Comparison of ENCODE assay signal across 11 cellular contexts in genomic region chr13:111175948-111176347, GRCh38.
DNase-seq lines count a peak whose midpoint lies in the region; ATAC-seq, FAIRE-seq and TF ChIP-seq lines count a peak whose summit lies in the region.
"Had no signal": no experiment of that assay in that cellular context is flagged by ENCODE, and none has a peak within 500 bp of the region (broad histone marks: within the 10 kb centered on the region; RNA-seq: fewer than 3 reads in every experiment).

No MANE protein-coding gene starts in this region.

- H3K27ac Mint-ChIP-seq in naive thymus-derived CD4-positive, alpha-beta T cell = peak overlapping the region; percentile 81 to 100 (median 96)

- DNase-seq in HepG2 (ENCODE audit: low spot score) (no peak), right lobe of liver (no peak), astrocyte of the cerebellum (ENCODE audit: low read depth) (no peak), NCI-H187 (lab: John Stamatoyannopoulos, UW) (no peak), hepatocyte (ENCODE audit: low spot score) (no peak), NCI-H2227 treated with DMSO at 0.1 percent for 48 hours (lab: John Stamatoyannopoulos, UW) (no peak)
- no peak for DNase-seq in naive thymus-derived CD4-positive, alpha-beta T cell
- no peak for DNase-seq in NK-92 treated with Interleukin-12 subunit alpha and Interleukin-12 subunit beta, amount 100 ng/mL, for 24 hours (lab: John Stamatoyannopoulos, UW)
- DNase-seq: pancreas had no signal

- no peaks in the 10 kb centered on the region for H3K27me3 Mint-ChIP-seq in naive thymus-derived CD4-positive, alpha-beta T cell

- no peak for TF ChIP-seq CTCF in HepG2 (CRISPR knock-in tag; IDR thresholded peaks at IDR 0.05)
- no peak for TF ChIP-seq CTCF in right lobe of liver (IDR thresholded peaks at IDR 0.05)
- TF ChIP-seq CTCF in astrocyte of the cerebellum (IDR thresholded peaks at IDR 0.05; ENCODE audit: low read depth, low read length, missing control alignments) = peak; percentile 11
- no peak for TF ChIP-seq CTCF in hepatocyte (IDR thresholded peaks at IDR 0.05; ENCODE audit: poor library complexity)

- no peak overlapping the region for H3K4me3 ChIP-seq in HepG2 (replicated peaks in 1 of 3; ENCODE audit: insufficient read depth in 1 of 3, low read depth in 2 of 3, low read length in 3 of 3)
- no peak overlapping the region for H3K4me3 ChIP-seq in right lobe of liver
- no peak overlapping the region for H3K4me3 ChIP-seq in astrocyte of the cerebellum (ENCODE audit: low read depth, low read length)
- H3K4me3 ChIP-seq in naive thymus-derived CD4-positive, alpha-beta T cell (ENCODE audit: low read length) = no peak overlapping the region
- H3K4me3 ChIP-seq in hepatocyte = no peak overlapping the region
- H3K4me3 ChIP-seq: breast epithelium, lung, pancreas had no signal

- H3K9ac ChIP-seq in HepG2 (ENCODE audit: insufficient read depth, low read depth, low read length) = no peak overlapping the region

- H3K4me1 Mint-ChIP-seq in naive thymus-derived CD4-positive, alpha-beta T cell = peaks cover 55 to 96% (median 91%) of the 10 kb centered on the region in 7 donors

- in situ Hi-C loops in HepG2 (cut with HindIII; ENCODE audit: extremely low pct_ligation_motif_present, low pct_unique_long_range_greater_than_20kb) (no loop called here), astrocyte of the cerebellum (cut with HindIII; ENCODE audit: low sequenced_read_pairs) (no loop called here)

- no peak for TF ChIP-seq RAD21 in HepG2 (CRISPR knock-in tag; IDR thresholded peaks at IDR 0.05)

- TF ChIP-seq POLR2A in HepG2 (IDR thresholded peaks at IDR 0.05; ENCODE audit: insufficient read depth in 1 of 2, low read depth in 2 of 2, low read length in 2 of 2) = no peak
- TF ChIP-seq POLR2A in right lobe of liver (IDR thresholded peaks at IDR 0.05) = no peak

- peaks cover 84% of the 10 kb centered on the region for H3K79me2 ChIP-seq in HepG2 (ENCODE audit: insufficient read depth, low read length)
- peaks cover 99% of the 10 kb centered on the region for H3K79me2 ChIP-seq in hepatocyte

- H3K4me1 ChIP-seq in HepG2 (ENCODE audit: insufficient read depth, low read length) (peaks cover 33% of the 10 kb centered on the region), right lobe of liver (peaks cover 0 to 8% (median 0%) of the 10 kb centered on the region in 4 donors), hepatocyte (ENCODE audit: insufficient read depth) (peaks cover 4% of the 10 kb centered on the region)
- peaks cover 6 to 76% of the 10 kb centered on the region in 2 donors for H3K4me1 ChIP-seq in naive thymus-derived CD4-positive, alpha-beta T cell (ENCODE audit: control insufficient read depth in 2 of 2, insufficient read depth in 2 of 2, low read length in 2 of 2)

- 92% methylated on average over 2 of the region's 3 CpGs for WGBS in HepG2 (ENCODE audit: low lambda C conversion rate)
- WGBS in right lobe of liver (ENCODE audit: insufficient coverage, low coverage, low lambda C conversion rate, missing lambda C conversion rate) = 79% methylated on average over 2 of the region's 3 CpGs
- WGBS in hepatocyte (ENCODE audit: low lambda C conversion rate, missing lambda C conversion rate) = 99% methylated on average over 3 of the region's 3 CpGs

- H3K4me3 Mint-ChIP-seq in naive thymus-derived CD4-positive, alpha-beta T cell = peak overlapping the region; percentile 2 to 80 (median 60)

- peaks cover 34% of the 10 kb centered on the region for H4K20me1 ChIP-seq in HepG2 (ENCODE audit: insufficient read depth, low read length)
- peaks cover 65% of the 10 kb centered on the region for H4K20me1 ChIP-seq in hepatocyte (ENCODE audit: insufficient read depth, poor library complexity, severe bottlenecking)

- H3K36me3 ChIP-seq in HepG2 (replicated peaks in 1 of 2; ENCODE audit: control insufficient read depth in 1 of 2, insufficient read depth in 2 of 2, low read length in 2 of 2) (peaks cover 4 to 17% of the 10 kb centered on the region in 2 experiments; a peak in 4 of 5 replicates), right lobe of liver (no peaks in the 10 kb centered on the region), hepatocyte (replicated peaks; ENCODE audit: insufficient read depth, low read depth) (no peaks in the 10 kb centered on the region)
- H3K36me3 ChIP-seq in naive thymus-derived CD4-positive, alpha-beta T cell (ENCODE audit: control insufficient read depth in 2 of 3, insufficient read depth in 3 of 3, low read length in 3 of 3) = peaks cover 0 to 7% (median 0%) of the 10 kb centered on the region in 3 experiments
- H3K36me3 ChIP-seq: breast epithelium, pancreas had no signal

- ATAC-seq in HepG2 = peak; percentile 43
- ATAC-seq in right lobe of liver = no peak
- ATAC-seq in naive thymus-derived CD4-positive, alpha-beta T cell = no peak
- ATAC-seq: pancreas had no signal

- intact Hi-C loops in HepG2 (cut with micrococcal nuclease; ENCODE audit: unreplicated experiment) = no loop called here
- intact Hi-C loops in right lobe of liver (cut with DNase I) = no loop called here
- intact Hi-C loops in naive thymus-derived CD4-positive, alpha-beta T cell (cut with micrococcal nuclease) = no loop called here

- H3K27ac ChIP-seq in HepG2 (ENCODE audit: extremely low read length, insufficient read depth, low read length) (no peak overlapping the region), right lobe of liver (no peak overlapping the region), hepatocyte (no peak overlapping the region)
- H3K27ac ChIP-seq in naive thymus-derived CD4-positive, alpha-beta T cell (ENCODE audit: low read depth, low read length) = peak overlapping the region; percentile 75
- H3K27ac ChIP-seq: pancreas had no signal

- H3K36me3 Mint-ChIP-seq in naive thymus-derived CD4-positive, alpha-beta T cell = peaks cover 0 to 65% (median 4%) of the 10 kb centered on the region in 5 donors

- no peak for TF ChIP-seq EP300 in HepG2 (IDR thresholded peaks at IDR 0.05; ENCODE audit: low read depth in 2 of 2, low read length in 2 of 2)
- no peak for TF ChIP-seq EP300 in HepG2 (CRISPR knock-in tag; IDR thresholded peaks at IDR 0.05; ENCODE audit: borderline replicate concordance)

- no peak overlapping the region for H3K4me2 ChIP-seq in HepG2 (ENCODE audit: low read depth, low read length)
- H3K4me2 ChIP-seq in hepatocyte = no peak overlapping the region

- H2AFZ ChIP-seq in HepG2 (ENCODE audit: low read length) (no peak overlapping the region), hepatocyte (no peak overlapping the region)

- H3K27me3 ChIP-seq in HepG2 (ENCODE audit: control insufficient read depth in 1 of 2, insufficient read depth in 2 of 2, low read length in 2 of 2) (no peaks in the 10 kb centered on the region), right lobe of liver (no peaks in the 10 kb centered on the region), hepatocyte (no peaks in the 10 kb centered on the region)
- H3K27me3 ChIP-seq in naive thymus-derived CD4-positive, alpha-beta T cell (ENCODE audit: control insufficient read depth in 2 of 2, insufficient read depth in 2 of 2, low read length in 2 of 2) = no peaks in the 10 kb centered on the region
- H3K27me3 ChIP-seq: breast epithelium, pancreas had no signal

- no peaks in the 10 kb centered on the region for H3K9me2 ChIP-seq in hepatocyte (replicated peaks; ENCODE audit: insufficient read depth)

- BruUV-seq in HepG2 (replicated peaks; lab: Mats Ljungman, UMichigan) = no TSS peak

- CTCF ChIA-PET in HepG2 (lab: Yijun Ruan, JAX; ENCODE audit: low intra/inter-chr PET ratio, low total read pairs) = no interaction called here
- CTCF ChIA-PET in naive thymus-derived CD4-positive, alpha-beta T cell (lab: Charles Lee) = interaction anchor here (0.7 kb wide), 1 partner anchor 108 kb away, joined by 3 read pairs; no protein-coding TSS in a partner anchor

- H3K9me3 ChIP-seq in HepG2 (ENCODE audit: low read length) (no peaks in the 10 kb centered on the region), right lobe of liver (no peaks in the 10 kb centered on the region), hepatocyte (ENCODE audit: low read depth) (no peaks in the 10 kb centered on the region)
- no peaks in the 10 kb centered on the region for H3K9me3 ChIP-seq in naive thymus-derived CD4-positive, alpha-beta T cell (ENCODE audit: control insufficient read depth in 2 of 3, low read length in 3 of 3)
- H3K9me3 ChIP-seq: breast epithelium, pancreas had no signal

- POLR2A ChIA-PET in HepG2 (lab: Yijun Ruan, JAX) = no interaction called here
- POLR2A ChIA-PET in naive thymus-derived CD4-positive, alpha-beta T cell (lab: Charles Lee) = no interaction called here

- peaks cover 0 to 13% (median 0%) of the 10 kb centered on the region in 11 donors for H3K9me3 Mint-ChIP-seq in naive thymus-derived CD4-positive, alpha-beta T cell

- FAIRE-seq in HepG2 (lab: Jason Lieb, UNC) = no peak
- FAIRE-seq: pancreas had no signal

TF ChIP-seq in HepG2, 621 proteins besides CTCF, POLR2A, EP300 and RAD21 (continues in another document):
- TF ChIP-seq ZNF264 (CRISPR knock-in tag; IDR thresholded peaks at IDR 0.05) = no peak
- TF ChIP-seq, protein P1, sequence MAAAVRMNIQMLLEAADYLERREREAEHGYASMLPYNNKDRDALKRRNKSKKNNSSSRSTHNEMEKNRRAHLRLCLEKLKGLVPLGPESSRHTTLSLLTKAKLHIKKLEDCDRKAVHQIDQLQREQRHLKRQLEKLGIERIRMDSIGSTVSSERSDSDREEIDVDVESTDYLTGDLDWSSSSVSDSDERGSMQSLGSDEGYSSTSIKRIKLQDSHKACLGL (CRISPR knock-in tag; IDR thresholded peaks at IDR 0.05) = no peak
- no peak for TF ChIP-seq ZNF337 (CRISPR knock-in tag; IDR thresholded peaks at IDR 0.05; ENCODE audit: borderline replicate concordance, low read depth)
- TF ChIP-seq ZBTB49 (CRISPR knock-in tag; IDR thresholded peaks at IDR 0.05; ENCODE audit: borderline replicate concordance) = no peak
- TF ChIP-seq NRL (CRISPR knock-in tag; IDR thresholded peaks at IDR 0.05; ENCODE audit: borderline replicate concordance) = no peak
